Comparison of ENCODE assay signal across 10 cellular contexts in the genomic region with DNA sequence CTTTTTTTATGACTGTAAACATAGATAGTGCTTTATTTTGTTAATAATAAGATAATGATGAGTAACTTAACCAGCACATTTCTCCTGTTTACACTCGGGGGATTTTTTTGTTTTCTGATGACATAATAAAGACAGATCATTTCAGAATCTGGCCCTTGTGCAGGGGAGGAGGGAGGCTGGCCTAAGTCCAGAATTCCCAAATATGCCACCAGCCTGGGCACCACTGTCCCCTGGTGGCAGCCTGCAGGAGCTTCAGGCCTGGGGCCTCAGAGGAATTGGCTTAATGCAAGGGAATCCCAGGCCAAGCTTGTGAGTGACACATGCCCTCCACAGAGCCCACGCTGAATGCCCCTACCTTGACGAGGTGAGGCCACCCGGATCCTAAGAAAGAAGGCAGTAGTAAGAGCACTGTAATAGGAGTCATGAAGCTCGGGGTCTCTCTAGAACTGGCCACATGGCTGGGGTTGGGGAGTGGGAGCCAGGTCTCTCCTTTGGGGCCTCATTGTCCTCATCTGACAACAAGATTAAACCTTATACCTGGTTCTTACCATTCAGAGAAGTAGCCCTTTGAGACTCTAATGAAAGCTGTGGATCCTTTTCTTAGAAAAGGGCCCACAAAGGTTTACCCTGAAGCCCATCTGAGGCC. TPM values are rescaled to one million over a fixed set of nuclear protein-coding genes. Genes with fewer than 3 reads are reported as not detected.
DNase-seq lines count a peak whose midpoint lies in the region; ATAC-seq and TF ChIP-seq lines count a peak whose summit lies in the region.
"Had no signal": no experiment of that assay in that cellular context is flagged by ENCODE, and none has a peak within 500 bp of the region (broad histone marks: within the 10 kb centered on the region; RNA-seq: fewer than 3 reads in every experiment).

No MANE protein-coding gene starts in this region.

- CTCF ChIA-PET in activated CD4-positive, alpha-beta T cell treated with anti-CD3 and anti-CD28 coated beads, Interleukin-2, amount 10 ng/mL, durations not matched to agents 7 days and 5 days (lab: Charles Lee), result interaction anchor here (1.3 to 4.0 kb wide), 6 partner anchors 11 to 291 kb away, joined by 3 to 38 read pairs (median 14); no protein-coding TSS in a partner anchor
- CTCF ChIA-PET in SK-N-SH (lab: Yijun Ruan, JAX), result interaction anchor here (0.6 to 14.7 kb wide), 38 partner anchors 11 to 664 kb away, joined by 3 to 421 read pairs (median 4); a partner anchor contains a TSS

- H3K27ac Mint-ChIP-seq in activated CD4-positive, alpha-beta T cell treated with anti-CD3 and anti-CD28 coated beads, Interleukin-2, amount 10 ng/mL, durations not matched to agents 7 days and 5 days, result peak overlapping the region; percentile 69
- no peak overlapping the region for H3K27ac Mint-ChIP-seq in activated CD4-positive, alpha-beta T cell treated with anti-CD3 and anti-CD28 coated beads, Interleukin-2, amount 10 ng/mL, durations not matched to agents 24 days and 14 days
- H3K27ac Mint-ChIP-seq in nephron, result peak overlapping the region; percentile 7 to 72 (median 49)
- H3K27ac Mint-ChIP-seq: activated naive CD8-positive, alpha-beta T cell treated with anti-CD3 and anti-CD28 coated beads, Interleukin-2, amount 10 ng/mL, durations not matched to agents 7 days and 5 days; CD4-positive, CD25-positive, alpha-beta regulatory T cell had no signal

- 27% methylated on average over 5 of the region's 5 CpGs for WGBS in SK-N-SH (ENCODE audit: low lambda C conversion rate)

- H3F3A ChIP-seq in SK-N-SH (replicated peaks; ENCODE audit: insufficient read depth), result peaks cover 23% of the 10 kb centered on the region

- no peak for TF ChIP-seq EP300 in SK-N-SH (IDR thresholded peaks at IDR 0.05; ENCODE audit: borderline replicate concordance in 1 of 2, low read depth in 1 of 2, low read length in 1 of 2)

- H3K4me1 Mint-ChIP-seq in activated CD4-positive, alpha-beta T cell treated with anti-CD3 and anti-CD28 coated beads, Interleukin-2, amount 10 ng/mL, durations not matched to agents 7 days and 5 days, result peaks cover 11% of the 10 kb centered on the region
- H3K4me1 Mint-ChIP-seq in activated CD4-positive, alpha-beta T cell treated with anti-CD3 and anti-CD28 coated beads, Interleukin-2, amount 10 ng/mL, durations not matched to agents 24 days and 14 days, result peaks cover 9% of the 10 kb centered on the region
- peaks cover 46% of the 10 kb centered on the region for H3K4me1 Mint-ChIP-seq in nephron

- H3K4me3 Mint-ChIP-seq in activated CD4-positive, alpha-beta T cell treated with anti-CD3 and anti-CD28 coated beads, Interleukin-2, amount 10 ng/mL, durations not matched to agents 7 days and 5 days, result no peak overlapping the region
- no peak overlapping the region for H3K4me3 Mint-ChIP-seq in activated CD4-positive, alpha-beta T cell treated with anti-CD3 and anti-CD28 coated beads, Interleukin-2, amount 10 ng/mL, durations not matched to agents 24 days and 14 days
- peak overlapping the region in 2 of 3 experiments; percentile 8 to 11 for H3K4me3 Mint-ChIP-seq in nephron
- H3K4me3 Mint-ChIP-seq: activated naive CD8-positive, alpha-beta T cell treated with anti-CD3 and anti-CD28 coated beads, Interleukin-2, amount 10 ng/mL, durations not matched to agents 7 days and 5 days; CD4-positive, CD25-positive, alpha-beta regulatory T cell had no signal

- TF ChIP-seq CTCF in SK-N-SH (IDR thresholded peaks at IDR 0.05) (peak; percentile 99), nephron (IDR thresholded peaks at IDR 0.05; ENCODE audit: unreplicated experiment in 3 of 3) (peak; percentile 91 to 96 (median 93))

- no peaks in the 10 kb centered on the region for H3K36me3 Mint-ChIP-seq in activated CD4-positive, alpha-beta T cell treated with anti-CD3 and anti-CD28 coated beads, Interleukin-2, amount 10 ng/mL, durations not matched to agents 7 days and 5 days (ENCODE audit: low read depth)
- no peaks in the 10 kb centered on the region for H3K36me3 Mint-ChIP-seq in activated CD4-positive, alpha-beta T cell treated with anti-CD3 and anti-CD28 coated beads, Interleukin-2, amount 10 ng/mL, durations not matched to agents 24 days and 14 days (ENCODE audit: low read depth)
- peaks cover 26% of the 10 kb centered on the region for H3K36me3 Mint-ChIP-seq in nephron (ENCODE audit: low read depth)
- H3K36me3 Mint-ChIP-seq: activated naive CD8-positive, alpha-beta T cell treated with anti-CD3 and anti-CD28 coated beads, Interleukin-2, amount 10 ng/mL, durations not matched to agents 7 days and 5 days; CD4-positive, CD25-positive, alpha-beta regulatory T cell had no signal

- no peaks in the 10 kb centered on the region for H3K27me3 Mint-ChIP-seq in activated CD4-positive, alpha-beta T cell treated with anti-CD3 and anti-CD28 coated beads, Interleukin-2, amount 10 ng/mL, durations not matched to agents 7 days and 5 days
- no peaks in the 10 kb centered on the region for H3K27me3 Mint-ChIP-seq in activated CD4-positive, alpha-beta T cell treated with anti-CD3 and anti-CD28 coated beads, Interleukin-2, amount 10 ng/mL, durations not matched to agents 24 days and 14 days
- no peaks in the 10 kb centered on the region for H3K27me3 Mint-ChIP-seq in nephron (ENCODE audit: low read depth)

- ATAC-seq in esophagus mucosa (peak; percentile 31), HG03469 (IDR thresholded peaks at IDR 0.05; ENCODE audit: unreplicated experiment) (no peak)

- H3K79me2 ChIP-seq in SK-N-SH (ENCODE audit: insufficient read depth), result no peaks in the 10 kb centered on the region

- no peaks in the 10 kb centered on the region for H3K9me2 ChIP-seq in SK-N-SH

- H3K4me2 ChIP-seq in SK-N-SH, result no peak overlapping the region; the same call in 1 of the 2 replicates

- POLR2A ChIA-PET in activated CD4-positive, alpha-beta T cell treated with anti-CD3 and anti-CD28 coated beads, Interleukin-2, amount 10 ng/mL, durations not matched to agents 7 days and 5 days (lab: Charles Lee), result no interaction called here
- POLR2A ChIA-PET in SK-N-SH (lab: Yijun Ruan, JAX), result interaction anchor here (0.7 to 2.8 kb wide), 4 partner anchors 24 to 265 kb away, joined by 3 to 13 read pairs (median 6); a partner anchor contains a TSS

- intact Hi-C loops in activated CD4-positive, alpha-beta T cell treated with anti-CD3 and anti-CD28 coated beads, Interleukin-2, amount 10 ng/mL, durations not matched to agents 24 days and 14 days (cut with micrococcal nuclease), result no loop called here

- DNase-seq in activated CD4-positive, alpha-beta T cell treated with anti-CD3 and anti-CD28 coated beads, Interleukin-2, amount 10 ng/mL, durations not matched to agents 7 days and 5 days, result no peak
- no peak for DNase-seq in activated CD4-positive, alpha-beta T cell treated with anti-CD3 and anti-CD28 coated beads, Interleukin-2, amount 10 ng/mL, durations not matched to agents 24 days and 14 days
- DNase-seq in NCI-H1105 (lab: John Stamatoyannopoulos, UW) (peak; percentile 63), SK-N-SH (peak; percentile 88), GOT3 (lab: John Stamatoyannopoulos, UW) (no peak)
- DNase-seq: activated naive CD8-positive, alpha-beta T cell treated with anti-CD3 and anti-CD28 coated beads, Interleukin-2, amount 10 ng/mL, durations not matched to agents 7 days and 5 days; CD4-positive, CD25-positive, alpha-beta regulatory T cell had no signal

- no peak overlapping the region for H3K9ac ChIP-seq in SK-N-SH

- no peaks in the 10 kb centered on the region for H3K9me3 Mint-ChIP-seq in activated CD4-positive, alpha-beta T cell treated with anti-CD3 and anti-CD28 coated beads, Interleukin-2, amount 10 ng/mL, durations not matched to agents 7 days and 5 days
- H3K9me3 Mint-ChIP-seq in activated CD4-positive, alpha-beta T cell treated with anti-CD3 and anti-CD28 coated beads, Interleukin-2, amount 10 ng/mL, durations not matched to agents 24 days and 14 days, result no peaks in the 10 kb centered on the region
- H3K9me3 Mint-ChIP-seq in nephron, result no peaks in the 10 kb centered on the region
- H3K9me3 Mint-ChIP-seq: activated naive CD8-positive, alpha-beta T cell treated with anti-CD3 and anti-CD28 coated beads, Interleukin-2, amount 10 ng/mL, durations not matched to agents 7 days and 5 days; CD4-positive, CD25-positive, alpha-beta regulatory T cell had no signal

- peak; percentile 90 for TF ChIP-seq RAD21 in SK-N-SH (IDR thresholded peaks at IDR 0.05; ENCODE audit: low read length)

- peaks cover 33 to 59% of the 10 kb centered on the region in 2 experiments for H3K4me1 ChIP-seq in SK-N-SH (ENCODE audit: control insufficient read depth in 1 of 2, insufficient read depth in 2 of 2, low read depth in 1 of 2, low read length in 1 of 2)

- no peak overlapping the region for H2AFZ ChIP-seq in SK-N-SH (ENCODE audit: low read depth)

- H3K4me3 ChIP-seq in SK-N-SH (ENCODE audit: low read depth in 2 of 2, low read length in 1 of 2), result no peak overlapping the region; a peak in 1 of 4 replicates

- H4K20me1 ChIP-seq in SK-N-SH (ENCODE audit: insufficient read depth), result no peaks in the 10 kb centered on the region

- H3K27me3 ChIP-seq in SK-N-SH (ENCODE audit: insufficient read depth), result no peaks in the 10 kb centered on the region

- no peaks in the 10 kb centered on the region for H3K9me3 ChIP-seq in SK-N-SH

- no peaks in the 10 kb centered on the region for H3K36me3 ChIP-seq in SK-N-SH (replicated peaks in 1 of 2; ENCODE audit: control insufficient read depth in 1 of 2, insufficient read depth in 2 of 2, low read length in 1 of 2)

- H3K27ac ChIP-seq in SK-N-SH (ENCODE audit: low read depth in 2 of 2, low read length in 1 of 2), result peak overlapping the region in 1 of 2 experiments; percentile 51; a peak in 1 of 4 replicates

RNA-seq across cellular contexts. Expression of a gene that starts 24.1 kb away (rescaled TPM):
- under 1 TPM in 1 of 2 experiments, not detected in 1; 0.25 TPM for total RNA-seq in activated CD4-positive, alpha-beta T cell treated with anti-CD3 and anti-CD28 coated beads, Interleukin-2, amount 10 ng/mL, durations not matched to agents 7 days and 5 days
- total RNA-seq in activated CD4-positive, alpha-beta T cell treated with anti-CD3 and anti-CD28 coated beads, Interleukin-2, amount 10 ng/mL, durations not matched to agents 24 days and 14 days, result 0.07 TPM in 1 of 2 replicates, not detected in the other
- 16.1 and 20.1 TPM in 2 replicates for polyA plus RNA-seq in SK-N-SH (2012; rRNA removed)
- polyA plus RNA-seq in SK-N-SH (2012; cell fraction: cytosol; rRNA removed), result 16.7 and 18.3 TPM in 2 replicates
- 8.4 and 10.6 TPM in 2 replicates for polyA plus RNA-seq in SK-N-SH (2012; cell fraction: nucleus; rRNA removed)
- total RNA-seq in esophagus mucosa, result 2.8 TPM

RNA-seq across cellular contexts. Expression of a gene that starts 38.4 kb away (rescaled TPM):
- total RNA-seq in activated CD4-positive, alpha-beta T cell treated with anti-CD3 and anti-CD28 coated beads, Interleukin-2, amount 10 ng/mL, durations not matched to agents 7 days and 5 days, result not detected
- not detected in 2 replicates for total RNA-seq in activated CD4-positive, alpha-beta T cell treated with anti-CD3 and anti-CD28 coated beads, Interleukin-2, amount 10 ng/mL, durations not matched to agents 24 days and 14 days
- polyA plus RNA-seq in SK-N-SH (2012; rRNA removed), result not detected in 2 replicates
- polyA plus RNA-seq in SK-N-SH (2012; cell fraction: cytosol; rRNA removed), result not detected in 2 replicates
- 0.05 TPM in 1 of 2 replicates, not detected in the other for polyA plus RNA-seq in SK-N-SH (2012; cell fraction: nucleus; rRNA removed)
- not detected for total RNA-seq in esophagus mucosa
- total RNA-seq: activated naive CD8-positive, alpha-beta T cell treated with anti-CD3 and anti-CD28 coated beads, Interleukin-2, amount 10 ng/mL, durations not matched to agents 7 days and 5 days; CD4-positive, CD25-positive, alpha-beta regulatory T cell had no signal
- polyA plus RNA-seq: CD4-positive, CD25-positive, alpha-beta regulatory T cell had no signal

RNA-seq across cellular contexts. Expression of a gene that starts 54.8 kb away (rescaled TPM):
- 1 to 10 TPM in 1 of 2 experiments, under 1 TPM in 1; 0.60 to 1.3 TPM for total RNA-seq in activated CD4-positive, alpha-beta T cell treated with anti-CD3 and anti-CD28 coated beads, Interleukin-2, amount 10 ng/mL, durations not matched to agents 7 days and 5 days
- 0.17 TPM in 1 of 2 replicates, not detected in the other for total RNA-seq in activated CD4-positive, alpha-beta T cell treated with anti-CD3 and anti-CD28 coated beads, Interleukin-2, amount 10 ng/mL, durations not matched to agents 24 days and 14 days
- polyA plus RNA-seq in SK-N-SH (2012; rRNA removed), result 7.2 and 10.6 TPM in 2 replicates
- polyA plus RNA-seq in SK-N-SH (2012; cell fraction: cytosol; rRNA removed), result 4.4 and 6.1 TPM in 2 replicates
- polyA plus RNA-seq in SK-N-SH (2012; cell fraction: nucleus; rRNA removed), result 21.8 and 23.2 TPM in 2 replicates
- total RNA-seq in esophagus mucosa, result 10.4 TPM
- polyA plus RNA-seq: CD4-positive, CD25-positive, alpha-beta regulatory T cell had no signal

Comparison
In these comparisons a context has a peak if more than half of its experiments do, and no peak if none do; other contexts are left out.
1. DNase-seq: peak in NCI-H1105 (single experiment) and SK-N-SH (single experiment); none in activated CD4-positive, alpha-beta T cell treated with anti-CD3 and anti-CD28 coated beads, Interleukin-2, amount 10 ng/mL, durations not matched to agents 7 days and 5 days (single experiment), activated CD4-positive, alpha-beta T cell treated with anti-CD3 and anti-CD28 coated beads, Interleukin-2, amount 10 ng/mL, durations not matched to agents 24 days and 14 days (single experiment) and GOT3 (single experiment).
2. H3K4me3 Mint-ChIP-seq: peak in nephron (2 of 3); none in activated CD4-positive, alpha-beta T cell treated with anti-CD3 and anti-CD28 coated beads, Interleukin-2, amount 10 ng/mL, durations not matched to agents 7 days and 5 days (single experiment) and activated CD4-positive, alpha-beta T cell treated with anti-CD3 and anti-CD28 coated beads, Interleukin-2, amount 10 ng/mL, durations not matched to agents 24 days and 14 days (single experiment).